11 cellular contexts compared by ENCODE assay signal in genomic region chr4:182705389-182705788, GRCh38.
"Had no signal": no experiment of that assay in that cellular context is flagged by ENCODE, and none has a peak within 500 bp of the region (broad histone marks: within the 10 kb centered on the region; RNA-seq: fewer than 3 reads in every experiment).

No MANE protein-coding gene starts in this region.

- H3K9ac ChIP-seq: GM23248 had no signal

- H3K9me3 ChIP-seq: HAP-1 had no signal

- FAIRE-seq: H1, H54 had no signal

- DNase-seq: GM23248, GOT3, H7, H9, HCEC 1CT, HFFc6 had no signal

- H3K36me3 ChIP-seq: HAP-1 had no signal

- H3K4me3 ChIP-seq: GM23248, GM23338, HAP-1 had no signal

- H3K27ac ChIP-seq: GM23248 had no signal

- ATAC-seq: GM23338, HCT116 had no signal

- H3K4me1 ChIP-seq: HAP-1 had no signal

- H2AFZ ChIP-seq: GM23248, GM23338 had no signal

- H3K4me2 ChIP-seq: GM23338 had no signal
